In the genomic region with DNA sequence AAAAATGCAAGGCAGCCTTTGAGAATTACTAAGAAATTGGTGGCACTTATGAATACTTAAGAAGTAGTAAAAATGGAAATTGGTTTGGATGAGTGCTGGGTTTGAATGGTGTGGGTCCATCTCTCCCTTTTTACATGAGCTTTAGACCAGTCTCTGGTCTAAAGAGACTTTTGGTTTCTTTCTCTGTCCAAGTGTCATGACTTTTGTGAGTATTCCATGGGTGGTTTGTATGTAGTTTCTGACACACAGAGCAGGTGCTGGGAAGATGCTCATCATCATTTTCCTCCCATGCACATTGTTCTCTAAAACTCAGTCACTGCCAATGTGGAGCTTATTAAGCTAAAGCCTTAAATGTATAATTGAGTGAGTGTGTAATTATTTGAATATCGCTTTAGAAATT, we compare ENCODE assay signal across 10 cellular contexts.
DNase-seq lines count a peak whose midpoint lies in the region; ATAC-seq and TF ChIP-seq lines count a peak whose summit lies in the region.
"Had no signal": no experiment of that assay in that cellular context is flagged by ENCODE, and none has a peak within 500 bp of the region (broad histone marks: within the 10 kb centered on the region; RNA-seq: fewer than 3 reads in every experiment).

No MANE protein-coding gene starts in this region.

- H3K27ac ChIP-seq in spleen, result peak overlapping the region in 5 of 8 donors; percentile 31 to 69 (median 42)
- H3K27ac ChIP-seq: right lobe of liver had no signal

- H3K27me3 Mint-ChIP-seq in T-helper 2 cell treated with Interferon-gamma antibody and Interleukin-4, amounts not matched to agents 5 μg/mL and 100 μg/mL, for 36 hours (ENCODE audit: low read depth), result no peaks in the 10 kb centered on the region
- no peaks in the 10 kb centered on the region for H3K27me3 Mint-ChIP-seq in endothelial cell (ENCODE audit: unreplicated experiment)

- peak overlapping the region; percentile 77 for H3K27ac Mint-ChIP-seq in T-helper 2 cell treated with Interferon-gamma antibody and Interleukin-4, amounts not matched to agents 5 μg/mL and 100 μg/mL, for 36 hours
- no peak overlapping the region for H3K27ac Mint-ChIP-seq in endothelial cell (ENCODE audit: unreplicated experiment)

- TF ChIP-seq CTCF in spleen (IDR thresholded peaks at IDR 0.05 in 8 of 11, conservative IDR thresholded peaks at IDR 0.05 in 3 of 11), result no peak
- no peak for TF ChIP-seq CTCF in endothelial cell (IDR thresholded peaks at IDR 0.05; ENCODE audit: unreplicated experiment)

- H3K4me1 ChIP-seq in spleen, result peaks cover 9 to 40% (median 23%) of the 10 kb centered on the region in 6 donors

- peaks cover 70% of the 10 kb centered on the region for H3K4me1 Mint-ChIP-seq in T-helper 2 cell treated with Interferon-gamma antibody and Interleukin-4, amounts not matched to agents 5 μg/mL and 100 μg/mL, for 36 hours (ENCODE audit: low read depth)
- no peaks in the 10 kb centered on the region for H3K4me1 Mint-ChIP-seq in endothelial cell (ENCODE audit: unreplicated experiment)

- no peak overlapping the region for H3K4me3 ChIP-seq in spleen
- H3K4me3 ChIP-seq: right lobe of liver had no signal

- no peak for TF ChIP-seq POLR2A in spleen (IDR thresholded peaks at IDR 0.05)

- intact Hi-C loops in spleen (cut with DNase I; ENCODE audit: low total_unique reads), result no loop called here

- H3K4me3 Mint-ChIP-seq in T-helper 2 cell treated with Interferon-gamma antibody and Interleukin-4, amounts not matched to agents 5 μg/mL and 100 μg/mL, for 36 hours, result peak overlapping the region; percentile 59
- H3K4me3 Mint-ChIP-seq in endothelial cell (ENCODE audit: unreplicated experiment), result no peak overlapping the region

- WGBS in spleen, 5 donors, result 94 to 100% (median 95%) methylated on average over 1 of the region's 1 CpG

- peaks cover 0 to 29% (median 4%) of the 10 kb centered on the region in 6 donors for H3K36me3 ChIP-seq in spleen
- H3K36me3 ChIP-seq: right lobe of liver had no signal

- ATAC-seq in GM21723 (IDR thresholded peaks at IDR 0.05; ENCODE audit: unreplicated experiment), result peak; percentile 30
- ATAC-seq in HG03565 (IDR thresholded peaks at IDR 0.05; ENCODE audit: unreplicated experiment), result peak; percentile 15
- ATAC-seq: Right ventricle myocardium inferior had no signal

- H3K36me3 Mint-ChIP-seq in T-helper 2 cell treated with Interferon-gamma antibody and Interleukin-4, amounts not matched to agents 5 μg/mL and 100 μg/mL, for 36 hours (ENCODE audit: low read depth), result peaks cover 43% of the 10 kb centered on the region
- H3K36me3 Mint-ChIP-seq in endothelial cell (ENCODE audit: low read depth, unreplicated experiment), result no peaks in the 10 kb centered on the region

- H3K27me3 ChIP-seq in spleen (replicated peaks in 1 of 7), result no peaks in the 10 kb centered on the region
- H3K27me3 ChIP-seq: right lobe of liver had no signal

- no peaks in the 10 kb centered on the region for H3K9me3 ChIP-seq in spleen
- H3K9me3 ChIP-seq: right lobe of liver had no signal

- DNase-seq in T-helper 2 cell treated with Interferon-gamma antibody and Interleukin-4, amounts not matched to agents 5 μg/mL and 100 μg/mL, for 36 hours (ENCODE audit: low spot score), result no peak
- DNase-seq in T-helper 2 cell, result no peak
- DNase-seq in spleen, result no peak
- DNase-seq in cerebellar cortex (ENCODE audit: low spot score), result no peak
- DNase-seq in SIG-M5 (lab: John Stamatoyannopoulos, UW), result no peak
- DNase-seq in endothelial cell (ENCODE audit: low spot score), result no peak
- DNase-seq: right lobe of liver had no signal

- no peaks in the 10 kb centered on the region for H3K9me3 Mint-ChIP-seq in T-helper 2 cell treated with Interferon-gamma antibody and Interleukin-4, amounts not matched to agents 5 μg/mL and 100 μg/mL, for 36 hours
- no peaks in the 10 kb centered on the region for H3K9me3 Mint-ChIP-seq in endothelial cell (ENCODE audit: unreplicated experiment)
